In genomic region chr6:35611235-35611634, GRCh38 we compare ENCODE assay signal across 14 cellular contexts.
DNase-seq lines count a peak whose midpoint lies in the region; ATAC-seq, FAIRE-seq and TF ChIP-seq lines count a peak whose summit lies in the region.
"Had no signal": no experiment of that assay in that cellular context is flagged by ENCODE, and none has a peak within 500 bp of the region (broad histone marks: within the 10 kb centered on the region; RNA-seq: fewer than 3 reads in every experiment).

No MANE protein-coding gene starts in this region.

- no peak for FAIRE-seq in HepG2 (lab: Jason Lieb, UNC)
- FAIRE-seq: A549, H1 had no signal

- H3K36me3 Mint-ChIP-seq in activated CD4-positive, alpha-beta T cell treated with anti-CD3 and anti-CD28 coated beads for 36 hours (ENCODE audit: low read depth), result peaks cover 71% of the 10 kb centered on the region
- peaks cover 79% of the 10 kb centered on the region for H3K36me3 Mint-ChIP-seq in activated T-helper 17 cell treated with anti-CD3 and anti-CD28 coated beads, Interleukin-2, amount 50 U/mL, for 72 hours (ENCODE audit: low read depth)

- no peak overlapping the region for H3K9ac ChIP-seq in HepG2 (ENCODE audit: insufficient read depth, low read depth, low read length)

- TF ChIP-seq CTCF in left ventricle myocardium inferior (IDR thresholded peaks at IDR 0.05; ENCODE audit: borderline replicate concordance) (no peak), OCI-LY7 (conservative IDR thresholded peaks at IDR 0.05; ENCODE audit: low read length) (no peak), HepG2 (CRISPR knock-in tag; IDR thresholded peaks at IDR 0.05) (no peak)

- BruUV-seq in OCI-LY7 (replicated peaks; lab: Mats Ljungman, UMichigan) (no TSS peak), HepG2 (replicated peaks; lab: Mats Ljungman, UMichigan) (no TSS peak)

- H3K4me3 Mint-ChIP-seq in activated CD4-positive, alpha-beta T cell treated with anti-CD3 and anti-CD28 coated beads for 36 hours, result no peak overlapping the region
- H3K4me3 Mint-ChIP-seq in activated T-helper 17 cell treated with anti-CD3 and anti-CD28 coated beads, Interleukin-2, amount 50 U/mL, for 72 hours, result peak overlapping the region; percentile 57
- H3K4me3 Mint-ChIP-seq in stimulated activated naive CD8-positive, alpha-beta T cell treated with anti-CD3 and anti-CD28 coated beads, Interleukin-15, amount 100 ng/mL, for 72 hours, result peak overlapping the region; percentile 71 to 72

- H2AFZ ChIP-seq in OCI-LY7 (ENCODE audit: low read length) (no peak overlapping the region), HepG2 (ENCODE audit: low read length) (no peak overlapping the region)

- peak; percentile 84 for ATAC-seq in activated CD4-positive, alpha-beta T cell treated with anti-CD3 and anti-CD28 coated beads for 36 hours
- ATAC-seq in activated T-helper 17 cell treated with anti-CD3 and anti-CD28 coated beads, Interleukin-2, amount 50 U/mL, for 72 hours (replicated peaks), result peak; percentile 94
- ATAC-seq in stimulated activated naive CD8-positive, alpha-beta T cell treated with anti-CD3 and anti-CD28 coated beads, Interleukin-15, amount 100 ng/mL, for 72 hours, result peak; percentile 99
- no peak for ATAC-seq in HepG2
- ATAC-seq: A549 had no signal

- H3K36me3 ChIP-seq in left ventricle myocardium inferior (peaks cover 92% of the 10 kb centered on the region), OCI-LY7 (ENCODE audit: insufficient read depth, low read length) (peaks cover 87% of the 10 kb centered on the region), HepG2 (replicated peaks in 1 of 2; ENCODE audit: control insufficient read depth in 1 of 2, insufficient read depth in 2 of 2, low read length in 2 of 2) (peaks cover 5 to 20% of the 10 kb centered on the region in 2 experiments; a peak in 3 of 5 replicates)

- TF ChIP-seq POLR2A in HepG2 (IDR thresholded peaks at IDR 0.05; ENCODE audit: insufficient read depth in 1 of 2, low read depth in 2 of 2, low read length in 2 of 2), result no peak

- H3K27me3 Mint-ChIP-seq in activated CD4-positive, alpha-beta T cell treated with anti-CD3 and anti-CD28 coated beads for 36 hours, result no peaks in the 10 kb centered on the region
- no peaks in the 10 kb centered on the region for H3K27me3 Mint-ChIP-seq in activated T-helper 17 cell treated with anti-CD3 and anti-CD28 coated beads, Interleukin-2, amount 50 U/mL, for 72 hours
- no peaks in the 10 kb centered on the region for H3K27me3 Mint-ChIP-seq in stimulated activated naive CD8-positive, alpha-beta T cell treated with anti-CD3 and anti-CD28 coated beads, Interleukin-15, amount 100 ng/mL, for 72 hours

- intact Hi-C loops in activated CD4-positive, alpha-beta T cell treated with anti-CD3 and anti-CD28 coated beads for 36 hours (cut with DNase I, micrococcal nuclease), result loop anchor here in 1 of 2 experiments (1.0 kb wide), 1 partner anchor 10 kb away; no protein-coding TSS in a partner anchor
- intact Hi-C loops in left ventricle myocardium inferior (cut with micrococcal nuclease), result no loop called here
- intact Hi-C loops in OCI-LY7 (cut with micrococcal nuclease; ENCODE audit: unreplicated experiment), result no loop called here
- intact Hi-C loops in HepG2 (cut with micrococcal nuclease; ENCODE audit: unreplicated experiment), result no loop called here

- H3K4me3 ChIP-seq in left ventricle myocardium inferior, result no peak overlapping the region
- no peak overlapping the region for H3K4me3 ChIP-seq in OCI-LY7 (ENCODE audit: low read depth, low read length, poor library complexity, severe bottlenecking)
- no peak overlapping the region for H3K4me3 ChIP-seq in HepG2 (replicated peaks in 1 of 3; ENCODE audit: insufficient read depth in 1 of 3, low read depth in 2 of 3, low read length in 3 of 3)
- H3K4me3 ChIP-seq: A549, heart left ventricle had no signal

- H3K79me2 ChIP-seq in OCI-LY7 (ENCODE audit: insufficient read depth, low read depth, low read length), result no peaks in the 10 kb centered on the region
- no peaks in the 10 kb centered on the region for H3K79me2 ChIP-seq in HepG2 (ENCODE audit: insufficient read depth, low read length)

- peaks cover 66% of the 10 kb centered on the region for H3K4me1 Mint-ChIP-seq in activated CD4-positive, alpha-beta T cell treated with anti-CD3 and anti-CD28 coated beads for 36 hours
- peaks cover 34% of the 10 kb centered on the region for H3K4me1 Mint-ChIP-seq in activated T-helper 17 cell treated with anti-CD3 and anti-CD28 coated beads, Interleukin-2, amount 50 U/mL, for 72 hours
- H3K4me1 Mint-ChIP-seq in stimulated activated naive CD8-positive, alpha-beta T cell treated with anti-CD3 and anti-CD28 coated beads, Interleukin-15, amount 100 ng/mL, for 72 hours, result peaks cover 84% of the 10 kb centered on the region

- TF ChIP-seq EP300 in HepG2 (IDR thresholded peaks at IDR 0.05; ENCODE audit: low read depth in 2 of 2, low read length in 2 of 2) (no peak), HepG2 (CRISPR knock-in tag; IDR thresholded peaks at IDR 0.05; ENCODE audit: borderline replicate concordance) (no peak)

- CTCF ChIA-PET in activated CD4-positive, alpha-beta T cell treated with anti-CD3 and anti-CD28 coated beads for 36 hours (lab: Charles Lee), result interaction anchor here (0.5 to 3.6 kb wide), 7 partner anchors 9 to 603 kb away, joined by 3 to 13 read pairs (median 3); no protein-coding TSS in a partner anchor
- CTCF ChIA-PET in OCI-LY7 (lab: Charles Lee; ENCODE audit: unreplicated experiment) (no interaction called here), HepG2 (lab: Yijun Ruan, JAX; ENCODE audit: low intra/inter-chr PET ratio, low total read pairs) (no interaction called here)

- no peaks in the 10 kb centered on the region for H4K20me1 ChIP-seq in OCI-LY7 (ENCODE audit: insufficient read depth, low read length)
- H4K20me1 ChIP-seq in HepG2 (ENCODE audit: insufficient read depth, low read length), result no peaks in the 10 kb centered on the region

- H3K9me3 Mint-ChIP-seq in activated CD4-positive, alpha-beta T cell treated with anti-CD3 and anti-CD28 coated beads for 36 hours (ENCODE audit: low read depth), result peaks cover 6% of the 10 kb centered on the region
- H3K9me3 Mint-ChIP-seq in activated T-helper 17 cell treated with anti-CD3 and anti-CD28 coated beads, Interleukin-2, amount 50 U/mL, for 72 hours, result no peaks in the 10 kb centered on the region
- peaks cover 7 to 12% of the 10 kb centered on the region in 2 donors for H3K9me3 Mint-ChIP-seq in stimulated activated naive CD8-positive, alpha-beta T cell treated with anti-CD3 and anti-CD28 coated beads, Interleukin-15, amount 100 ng/mL, for 72 hours

- no peak for TF ChIP-seq RAD21 in HepG2 (CRISPR knock-in tag; IDR thresholded peaks at IDR 0.05)

- DNase-seq in activated CD4-positive, alpha-beta T cell treated with anti-CD3 and anti-CD28 coated beads for 36 hours, result peak; percentile 48
- DNase-seq in activated CD4-positive, alpha-beta T cell treated with anti-CD3 and anti-CD28 coated beads, Interleukin-2, amount 50 U/mL, for 4 hours, result no peak
- DNase-seq in left ventricle myocardium inferior, result no peak
- DNase-seq in stimulated activated naive CD8-positive, alpha-beta T cell treated with anti-CD3 and anti-CD28 coated beads, Interleukin-15, amount 100 ng/mL, for 72 hours, result peak; percentile 48 to 52
- no peak for DNase-seq in T-helper 9 cell
- DNase-seq in OCI-LY7 (ENCODE audit: low spot score), result no peak
- DNase-seq in HepG2 (ENCODE audit: low spot score), result no peak
- DNase-seq: amygdala, heart left ventricle, NCI-H2171, occipital lobe had no signal

- H3K9me3 ChIP-seq in left ventricle myocardium inferior (replicated peaks) (no peaks in the 10 kb centered on the region), OCI-LY7 (ENCODE audit: low read length) (no peaks in the 10 kb centered on the region), HepG2 (ENCODE audit: low read length) (no peaks in the 10 kb centered on the region)
- H3K9me3 ChIP-seq: A549, heart left ventricle had no signal

- H3K9me2 ChIP-seq in OCI-LY7 (ENCODE audit: insufficient read depth, low read length), result no peaks in the 10 kb centered on the region

- peak overlapping the region; percentile 84 for H3K27ac Mint-ChIP-seq in activated CD4-positive, alpha-beta T cell treated with anti-CD3 and anti-CD28 coated beads for 36 hours
- peak overlapping the region; percentile 58 for H3K27ac Mint-ChIP-seq in activated T-helper 17 cell treated with anti-CD3 and anti-CD28 coated beads, Interleukin-2, amount 50 U/mL, for 72 hours
- peak overlapping the region in 1 of 2 donors; percentile 15 for H3K27ac Mint-ChIP-seq in stimulated activated naive CD8-positive, alpha-beta T cell treated with anti-CD3 and anti-CD28 coated beads, Interleukin-15, amount 100 ng/mL, for 72 hours

- H3K4me1 ChIP-seq in left ventricle myocardium inferior (peaks cover 20% of the 10 kb centered on the region), OCI-LY7 (ENCODE audit: insufficient read depth, low read length, poor library complexity, severe bottlenecking) (no peaks in the 10 kb centered on the region), HepG2 (ENCODE audit: insufficient read depth, low read length) (no peaks in the 10 kb centered on the region)
- H3K4me1 ChIP-seq: A549 had no signal

- H3K27ac ChIP-seq in left ventricle myocardium inferior (replicated peaks) (peak overlapping the region; percentile 43), OCI-LY7 (ENCODE audit: low read depth, low read length, poor library complexity, severe bottlenecking) (no peak overlapping the region), HepG2 (ENCODE audit: extremely low read length, insufficient read depth, low read length) (no peak overlapping the region)
- H3K27ac ChIP-seq: A549 had no signal

- 94% methylated on average over 3 of the region's 3 CpGs for WGBS in HepG2 (ENCODE audit: low lambda C conversion rate)

- POLR2A ChIA-PET in activated CD4-positive, alpha-beta T cell treated with anti-CD3 and anti-CD28 coated beads for 36 hours (lab: Charles Lee), result interaction anchor here (0.5 to 1.0 kb wide), 4 partner anchors 10 to 584 kb away, joined by 3 to 4 read pairs (median 3); no protein-coding TSS in a partner anchor
- POLR2A ChIA-PET in OCI-LY7 (lab: Charles Lee), result interaction anchor here (0.6 kb wide), 1 partner anchor 344 kb away, joined by 5 read pairs; no protein-coding TSS in a partner anchor
- POLR2A ChIA-PET in HepG2 (lab: Yijun Ruan, JAX), result no interaction called here

- H3K4me2 ChIP-seq in OCI-LY7 (ENCODE audit: low read length), result no peak overlapping the region
- H3K4me2 ChIP-seq in HepG2 (ENCODE audit: low read depth, low read length), result no peak overlapping the region
- H3K4me2 ChIP-seq: A549 had no signal

- in situ Hi-C loops in HepG2 (cut with HindIII; ENCODE audit: extremely low pct_ligation_motif_present, low pct_unique_long_range_greater_than_20kb), result no loop called here

- H3K27me3 ChIP-seq in left ventricle myocardium inferior (ENCODE audit: low read depth) (no peaks in the 10 kb centered on the region), HepG2 (ENCODE audit: control insufficient read depth in 1 of 2, insufficient read depth in 2 of 2, low read length in 2 of 2) (no peaks in the 10 kb centered on the region)
- H3K27me3 ChIP-seq: heart left ventricle had no signal

TF ChIP-seq in HepG2, 621 proteins besides CTCF, POLR2A, EP300 and RAD21:
- TF ChIP-seq MAFK (conservative IDR thresholded peaks at IDR 0.05 in 1 of 2, IDR thresholded peaks at IDR 0.05 in 1 of 2; ENCODE audit: low read length in 2 of 2) (peak in 1 of 2 experiments; percentile 35; a peak in 2 of 4 replicates), HHEX (CRISPR knock-in tag; IDR thresholded peaks at IDR 0.05) (no peak), ZNF878 (CRISPR knock-in tag; IDR thresholded peaks at IDR 0.05) (no peak)

Comparison
In these comparisons a context has a peak if more than half of its experiments do, and no peak if none do; other contexts are left out.
1. DNase-seq: peak in activated CD4-positive, alpha-beta T cell treated with anti-CD3 and anti-CD28 coated beads for 36 hours (single experiment) and stimulated activated naive CD8-positive, alpha-beta T cell treated with anti-CD3 and anti-CD28 coated beads, Interleukin-15, amount 100 ng/mL, for 72 hours (2 of 2); none in activated CD4-positive, alpha-beta T cell treated with anti-CD3 and anti-CD28 coated beads, Interleukin-2, amount 50 U/mL, for 4 hours (0 of 2), left ventricle myocardium inferior (single experiment), T-helper 9 cell (single experiment), OCI-LY7 (single experiment) and HepG2 (single experiment).